In the genomic region with DNA sequence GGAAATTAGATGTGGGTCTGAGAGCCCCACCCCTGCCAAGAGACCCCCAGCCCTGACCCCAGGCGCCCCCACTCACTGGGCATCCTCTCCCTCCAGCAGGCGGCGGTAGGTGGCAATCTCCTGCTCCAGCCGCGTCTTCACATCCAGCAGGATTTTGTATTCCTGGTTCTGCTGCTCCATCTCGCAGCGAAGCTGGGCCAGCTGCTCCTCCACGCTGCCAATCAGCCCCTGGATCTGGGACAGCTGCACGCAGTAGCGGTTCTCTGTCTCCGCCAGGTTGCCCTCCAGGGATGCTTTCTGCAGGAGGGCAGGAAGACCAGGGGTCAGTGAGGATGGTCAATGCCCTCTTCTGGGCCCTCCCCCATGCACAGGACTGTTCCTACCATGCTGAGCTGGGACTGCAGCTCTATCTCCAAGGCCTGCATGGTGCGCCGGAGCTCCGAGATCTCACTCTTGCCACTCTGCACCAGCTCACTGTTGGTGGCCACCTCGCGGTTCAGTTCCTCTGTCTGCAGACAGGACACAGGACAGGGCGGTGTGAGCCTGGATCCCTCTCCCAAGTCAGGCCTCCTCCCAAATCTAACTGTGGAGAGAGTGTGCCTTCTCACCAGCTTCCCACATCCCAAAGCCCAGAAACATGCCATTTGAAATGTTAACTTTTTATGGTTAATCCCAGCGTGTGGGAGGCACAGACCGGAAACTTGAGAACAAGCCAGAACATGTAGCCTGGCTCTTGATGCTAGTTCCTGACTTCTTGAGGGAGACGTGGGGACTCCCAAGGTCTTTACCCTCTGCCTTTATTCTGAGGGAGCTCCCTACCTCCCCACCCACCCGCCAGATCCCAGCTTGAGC, we compare ENCODE assay signal across 20 cellular contexts. TPM values are rescaled to one million over a fixed set of nuclear protein-coding genes. Genes with fewer than 3 reads are reported as not detected.
DNase-seq lines count a peak whose midpoint lies in the region; ATAC-seq and TF ChIP-seq lines count a peak whose summit lies in the region.
"Had no signal": no experiment of that assay in that cellular context is flagged by ENCODE, and none has a peak within 500 bp of the region (broad histone marks: within the 10 kb centered on the region; RNA-seq: fewer than 3 reads in every experiment).

No MANE protein-coding gene starts in this region.

- H3K4me3 Mint-ChIP-seq in endodermal cell: no peak overlapping the region
- H3K4me3 Mint-ChIP-seq: activated CD4-positive, alpha-beta T cell treated with anti-CD3 and anti-CD28 coated beads for 36 hours; activated naive CD8-positive, alpha-beta T cell; CD8-positive, alpha-beta memory T cell; neural crest cell; T-helper 2 cell treated with Interferon-gamma antibody and Interleukin-4, amounts not matched to agents 5 μg/mL and 100 μg/mL, for 36 hours had no signal

- H3K79me2 ChIP-seq in MM.1S (ENCODE audit: low read length): no peaks in the 10 kb centered on the region
- no peaks in the 10 kb centered on the region for H3K79me2 ChIP-seq in osteoblast (ENCODE audit: insufficient read depth, low read length)

- H3K9ac ChIP-seq in MM.1S (ENCODE audit: low read length): no peak overlapping the region
- no peak overlapping the region for H3K9ac ChIP-seq in endodermal cell (ENCODE audit: extremely low read depth, low read length, poor library complexity, severe bottlenecking)

- H4K20me1 ChIP-seq in MM.1S (ENCODE audit: insufficient read depth, low read length) (no peaks in the 10 kb centered on the region), osteoblast (ENCODE audit: insufficient read depth, low read length) (no peaks in the 10 kb centered on the region)

- H3K27me3 ChIP-seq in MM.1S (replicated peaks; ENCODE audit: insufficient read depth, low read length) (peaks cover 74% of the 10 kb centered on the region), endodermal cell (ENCODE audit: control insufficient read depth, insufficient read depth, low read length, poor library complexity, severe bottlenecking) (no peaks in the 10 kb centered on the region), osteoblast (ENCODE audit: insufficient read depth, low read length) (no peaks in the 10 kb centered on the region)

- ATAC-seq in GM21825 (IDR thresholded peaks at IDR 0.05; ENCODE audit: unreplicated experiment): no peak
- ATAC-seq: A549; activated CD4-positive, alpha-beta T cell treated with anti-CD3 and anti-CD28 coated beads for 36 hours; right cardiac atrium had no signal

- no peaks in the 10 kb centered on the region for H3K36me3 Mint-ChIP-seq in endodermal cell (ENCODE audit: low read depth)
- H3K36me3 Mint-ChIP-seq: activated naive CD8-positive, alpha-beta T cell; CD8-positive, alpha-beta memory T cell had no signal

- H3K27ac ChIP-seq in MM.1S (ENCODE audit: low read length) (no peak overlapping the region), endodermal cell (ENCODE audit: low read depth, low read length) (no peak overlapping the region), osteoblast (ENCODE audit: low read depth, low read length) (no peak overlapping the region)

- H3K9me2 ChIP-seq in MM.1S (replicated peaks; ENCODE audit: insufficient read depth, low read length): no peaks in the 10 kb centered on the region

- no peak overlapping the region for H3K27ac Mint-ChIP-seq in endodermal cell
- H3K27ac Mint-ChIP-seq: activated CD4-positive, alpha-beta T cell treated with anti-CD3 and anti-CD28 coated beads for 36 hours; activated naive CD8-positive, alpha-beta T cell; CD8-positive, alpha-beta memory T cell; T-helper 2 cell treated with Interferon-gamma antibody and Interleukin-4, amounts not matched to agents 5 μg/mL and 100 μg/mL, for 36 hours had no signal

- DNase-seq in AG10803 (ENCODE audit: low read depth) (peak; percentile 29), MM.1S (no peak), endodermal cell (peak; percentile 62), osteoblast (ENCODE audit: insufficient read length, low spot score, missing footprints) (peak; percentile 89), NCI-H510A (lab: John Stamatoyannopoulos, UW) (no peak), T-helper 2 cell (no peak)
- no peak for DNase-seq in stimulated activated naive CD4-positive, alpha-beta T cell treated with Interleukin-2 at 50 U/mL for 16 hours (lab: John Stamatoyannopoulos, UW)
- DNase-seq: activated CD4-positive, alpha-beta T cell treated with anti-CD3 and anti-CD28 coated beads for 36 hours; NCI-H1048; NCI-H2107; NCI-H82; right cardiac atrium had no signal

- no peak for TF ChIP-seq CTCF in AG10803 (conservative IDR thresholded peaks at IDR 0.05; ENCODE audit: low read length)
- TF ChIP-seq CTCF in MM.1S (IDR thresholded peaks at IDR 0.05; ENCODE audit: low read length): peak; percentile 17
- TF ChIP-seq CTCF in endodermal cell (conservative IDR thresholded peaks at IDR 0.05): peak; percentile 51
- no peak for TF ChIP-seq CTCF in osteoblast (IDR thresholded peaks at IDR 0.05; ENCODE audit: extremely low read depth, low read depth, low read length)

- 93% methylated on average over 19 to 21 of the region's 21 CpGs for WGBS in endodermal cell (ENCODE audit: insufficient coverage in 1 of 2, insufficient read length in 1 of 2), 2 experiments

- H3K9me3 ChIP-seq in MM.1S (replicated peaks; ENCODE audit: insufficient read depth, low read length) (no peaks in the 10 kb centered on the region), endodermal cell (ENCODE audit: control insufficient read depth, low read length) (no peaks in the 10 kb centered on the region), osteoblast (ENCODE audit: low read depth, low read length) (no peaks in the 10 kb centered on the region)
- H3K9me3 ChIP-seq: A549, tibial artery had no signal

- no peak overlapping the region for H3K4me3 ChIP-seq in AG10803 (ENCODE audit: low read length)
- H3K4me3 ChIP-seq in MM.1S (ENCODE audit: low read length): no peak overlapping the region
- H3K4me3 ChIP-seq in endodermal cell (ENCODE audit: low read length): no peak overlapping the region
- no peak overlapping the region for H3K4me3 ChIP-seq in osteoblast (ENCODE audit: insufficient read depth, low read length)
- H3K4me3 ChIP-seq: A549, tibial artery had no signal

- H3K36me3 ChIP-seq in MM.1S (replicated peaks; ENCODE audit: insufficient read depth, low read length) (no peaks in the 10 kb centered on the region), endodermal cell (ENCODE audit: control insufficient read depth, insufficient read depth, low read length) (no peaks in the 10 kb centered on the region), osteoblast (ENCODE audit: insufficient read depth, low read length) (no peaks in the 10 kb centered on the region)
- H3K36me3 ChIP-seq: tibial artery had no signal

- no peak overlapping the region for H3K4me2 ChIP-seq in MM.1S (ENCODE audit: low read depth, low read length)
- no peak overlapping the region for H3K4me2 ChIP-seq in osteoblast (ENCODE audit: insufficient read depth, low read length)
- H3K4me2 ChIP-seq: A549 had no signal

- no peaks in the 10 kb centered on the region for H3K4me1 ChIP-seq in MM.1S (ENCODE audit: low read length)
- no peaks in the 10 kb centered on the region for H3K4me1 ChIP-seq in endodermal cell (ENCODE audit: control insufficient read depth, insufficient read depth, low read length)
- H3K4me1 ChIP-seq in osteoblast (ENCODE audit: insufficient read depth, low read length): peaks cover 12% of the 10 kb centered on the region

- H2AFZ ChIP-seq in MM.1S (ENCODE audit: low read length) (no peak overlapping the region), osteoblast (ENCODE audit: low read length) (peak overlapping the region; percentile 62)

- H3K9me3 Mint-ChIP-seq in endodermal cell: no peaks in the 10 kb centered on the region
- H3K9me3 Mint-ChIP-seq: CD8-positive, alpha-beta memory T cell; neural crest cell; T-helper 2 cell treated with Interferon-gamma antibody and Interleukin-4, amounts not matched to agents 5 μg/mL and 100 μg/mL, for 36 hours had no signal

- H3K4me1 Mint-ChIP-seq in endodermal cell: no peaks in the 10 kb centered on the region
- H3K4me1 Mint-ChIP-seq: activated CD4-positive, alpha-beta T cell treated with anti-CD3 and anti-CD28 coated beads for 36 hours; CD8-positive, alpha-beta memory T cell; neural crest cell had no signal

- no peaks in the 10 kb centered on the region for H3F3A ChIP-seq in MM.1S (ENCODE audit: insufficient read depth, low read length)

- no peaks in the 10 kb centered on the region for H3K27me3 Mint-ChIP-seq in endodermal cell (ENCODE audit: insufficient read depth)
- H3K27me3 Mint-ChIP-seq: activated CD4-positive, alpha-beta T cell treated with anti-CD3 and anti-CD28 coated beads for 36 hours had no signal

RNA-seq across cellular contexts. Expression of a gene that starts 3.6 kb away (rescaled TPM):
- total RNA-seq in endodermal cell (not detected), osteoblast (4.3 and 4.7 TPM in 2 replicates)
- 0.36 TPM for polyA plus RNA-seq in endodermal cell (2013, experiment 1 of 2)
- polyA plus RNA-seq in endodermal cell (2013, experiment 2 of 2): 0.62 TPM
- total RNA-seq: activated CD4-positive, alpha-beta T cell treated with anti-CD3 and anti-CD28 coated beads for 36 hours; neural crest cell; right cardiac atrium had no signal
- polyA plus RNA-seq: CD8-positive, alpha-beta memory T cell had no signal

RNA-seq across cellular contexts. Expression of a gene that starts 8.2 kb away (rescaled TPM):
- total RNA-seq in endodermal cell (not detected), osteoblast (4.3 and 5.6 TPM in 2 replicates)
- polyA plus RNA-seq in endodermal cell (2013, experiment 1 of 2): not detected
- not detected for polyA plus RNA-seq in endodermal cell (2013, experiment 2 of 2)
- total RNA-seq: activated CD4-positive, alpha-beta T cell treated with anti-CD3 and anti-CD28 coated beads for 36 hours; CD8-positive, alpha-beta memory T cell; neural crest cell; right cardiac atrium had no signal
- polyA plus RNA-seq: CD8-positive, alpha-beta memory T cell had no signal

RNA-seq across cellular contexts. Expression of a gene that starts 34.1 kb away (rescaled TPM):
- total RNA-seq in endodermal cell (not detected), osteoblast (12.3 and 23.0 TPM in 2 replicates)
- polyA plus RNA-seq in endodermal cell (2013, experiment 1 of 2): not detected
- not detected for polyA plus RNA-seq in endodermal cell (2013, experiment 2 of 2)
- total RNA-seq: activated CD4-positive, alpha-beta T cell treated with anti-CD3 and anti-CD28 coated beads for 36 hours; CD8-positive, alpha-beta memory T cell; neural crest cell; right cardiac atrium had no signal
- polyA plus RNA-seq: CD8-positive, alpha-beta memory T cell had no signal

RNA-seq across cellular contexts. Expression of a gene that starts 49.0 kb away (rescaled TPM):
- total RNA-seq in endodermal cell (not detected), osteoblast (not detected in 2 replicates)
- polyA plus RNA-seq in endodermal cell (2013, experiment 1 of 2): not detected
- not detected for polyA plus RNA-seq in endodermal cell (2013, experiment 2 of 2)
- total RNA-seq: activated CD4-positive, alpha-beta T cell treated with anti-CD3 and anti-CD28 coated beads for 36 hours; CD8-positive, alpha-beta memory T cell; Daoy; neural crest cell; right cardiac atrium had no signal
- polyA plus RNA-seq: A549; CD8-positive, alpha-beta memory T cell; right cardiac atrium had no signal

Comparison
In these comparisons a context has a peak if more than half of its experiments do, and no peak if none do; other contexts are left out.
1. DNase-seq: peak in AG10803 (single experiment), endodermal cell (single experiment) and osteoblast (single experiment); none in MM.1S (single experiment), stimulated activated naive CD4-positive, alpha-beta T cell treated with Interleukin-2 at 50 U/mL for 16 hours (single experiment), NCI-H510A (single experiment) and T-helper 2 cell (0 of 5).
2. CTCF ChIP-seq: peak in MM.1S (single experiment) and endodermal cell (single experiment); none in AG10803 (single experiment) and osteoblast (single experiment).
3. RNA of a gene that starts 34.1 kb away (total RNA-seq): 12.3 to 23.0 TPM in osteoblast; not detected in endodermal cell; every median in the first group is over 10 times any median in the second.